In genomic region chr12:21717756-21718155, GRCh38 we compare ENCODE assay signal across 1 cellular context.
TF ChIP-seq lines count a peak whose summit lies in the region.

No MANE protein-coding gene starts in this region.

TF ChIP-seq in endothelial cell of umbilical vein, 7 proteins besides CTCF, POLR2A, EP300 and RAD21 (continued from another document):
- no peak for TF ChIP-seq EZH2 (IDR thresholded peaks at IDR 0.05; ENCODE audit: borderline replicate concordance, low read depth, low read length, severe bottlenecking)
